8 cellular contexts compared by ENCODE assay signal in the genomic region with DNA sequence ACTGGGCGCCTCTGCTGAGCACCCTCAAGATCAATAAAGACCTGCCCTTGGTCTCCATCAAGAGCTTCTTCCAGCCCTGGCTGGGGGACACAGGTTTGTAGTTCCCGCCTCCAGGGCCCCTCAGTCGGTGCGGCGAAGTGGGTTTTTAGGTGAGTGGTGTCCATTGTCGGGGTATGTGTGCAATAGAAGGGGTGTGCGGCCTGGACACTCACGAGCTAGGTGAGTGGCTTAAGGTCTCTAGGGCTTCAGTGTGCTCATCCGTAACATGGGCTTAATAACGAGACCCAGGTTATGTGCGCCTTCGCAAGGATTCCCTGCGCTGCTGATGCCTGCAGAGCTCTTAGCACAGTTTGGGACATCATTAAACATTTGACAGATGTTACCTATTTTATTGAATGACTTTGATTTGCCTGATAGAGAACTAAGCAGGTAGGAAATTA. TPM values are rescaled to one million over a fixed set of nuclear protein-coding genes. Genes with fewer than 3 reads are reported as not detected.
DNase-seq lines count a peak whose midpoint lies in the region; ATAC-seq and TF ChIP-seq lines count a peak whose summit lies in the region.

No MANE protein-coding gene starts in this region.

- peak overlapping the region; percentile 78 for H3K27ac ChIP-seq in mesodermal cell (ENCODE audit: low read depth, low read length, severe bottlenecking)

- H3K4me1 ChIP-seq in mesodermal cell (ENCODE audit: control insufficient read depth, insufficient read depth, low read length, poor library complexity, severe bottlenecking) = no peaks in the 10 kb centered on the region

- H3K9me3 ChIP-seq in mesodermal cell (ENCODE audit: control insufficient read depth, low read length) = no peaks in the 10 kb centered on the region

- 0 to 2% methylated on average over 4 to 11 of the region's 13 CpGs for WGBS in mesodermal cell (ENCODE audit: insufficient coverage in 2 of 2), 2 experiments

- peaks cover 17% of the 10 kb centered on the region for H3K36me3 ChIP-seq in mesodermal cell (ENCODE audit: control insufficient read depth, insufficient read depth, low read length)

- H3K4me3 ChIP-seq in choroid plexus epithelial cell (ENCODE audit: low read depth, low read length) (peak overlapping the region; percentile 70), mesodermal cell (ENCODE audit: extremely low read depth, insufficient read depth, low read length, poor library complexity, severe bottlenecking) (peak overlapping the region; percentile 69)

- DNase-seq in NCI-H2107 treated with DMSO at 0.1 percent for 48 hours (lab: John Stamatoyannopoulos, UW; ENCODE audit: unreplicated experiment) (peak; percentile 38), NCI-H2107 (lab: John Stamatoyannopoulos, UW) (no peak), NCI-H510A (lab: John Stamatoyannopoulos, UW) (peak; percentile 14), choroid plexus epithelial cell (ENCODE audit: low read depth) (peak; percentile 11), SHP77 treated with DMSO at 0.1 percent for 48 hours (lab: John Stamatoyannopoulos, UW) (no peak), midbrain (lab: John Stamatoyannopoulos, UW) (no peak)

- no peak for TF ChIP-seq CTCF in choroid plexus epithelial cell (conservative IDR thresholded peaks at IDR 0.05; ENCODE audit: low read depth, low read length)

- ATAC-seq in HG02623 (IDR thresholded peaks at IDR 0.05; ENCODE audit: unreplicated experiment) = peak; percentile 7

RNA-seq across cellular contexts. Expression of a gene that starts 0.7 kb away (rescaled TPM):
- polyA plus RNA-seq in mesodermal cell (2013, experiment 1 of 2) = 32.0 TPM
- polyA plus RNA-seq in mesodermal cell (2013, experiment 2 of 2) = 37.3 TPM

Comparison
In these comparisons a context has a peak if more than half of its experiments do, and no peak if none do; other contexts are left out.
1. DNase-seq: peak in NCI-H2107 treated with DMSO at 0.1 percent for 48 hours (single experiment), NCI-H510A (single experiment) and choroid plexus epithelial cell (single experiment); none in NCI-H2107 (single experiment), SHP77 treated with DMSO at 0.1 percent for 48 hours (single experiment) and midbrain (single experiment).